8 cellular contexts compared by ENCODE assay signal in genomic region chr3:107523361-107524213, GRCh38. TPM values are rescaled to one million over a fixed set of nuclear protein-coding genes. Genes with fewer than 3 reads are reported as not detected.
DNase-seq lines count a peak whose midpoint lies in the region; ATAC-seq and TF ChIP-seq lines count a peak whose summit lies in the region.

No MANE protein-coding gene starts in this region.

- peaks cover 11% of the 10 kb centered on the region for H3K4me1 Mint-ChIP-seq in type B pancreatic cell (ENCODE audit: unreplicated experiment)

- H3K27me3 Mint-ChIP-seq in type B pancreatic cell, result no peaks in the 10 kb centered on the region

- H3K4me3 Mint-ChIP-seq in type B pancreatic cell, result peak overlapping the region; percentile 97

- H3K4me1 ChIP-seq in neuron (ENCODE audit: insufficient read depth, low read length), result peaks cover 15% of the 10 kb centered on the region

- TF ChIP-seq CTCF in type B pancreatic cell (conservative IDR thresholded peaks at IDR 0.05), result no peak

- H3K9me3 Mint-ChIP-seq in type B pancreatic cell, result no peaks in the 10 kb centered on the region

- H3K27me3 ChIP-seq in neuron (ENCODE audit: insufficient read depth, low read length), result no peaks in the 10 kb centered on the region

- H3K36me3 Mint-ChIP-seq in type B pancreatic cell, result peaks cover 4% of the 10 kb centered on the region

- ATAC-seq in GM19463 (IDR thresholded peaks at IDR 0.05; ENCODE audit: unreplicated experiment) (peak; percentile 29), HG03565 (IDR thresholded peaks at IDR 0.05; ENCODE audit: unreplicated experiment) (peak; percentile 10)

- peak; percentile 63 for DNase-seq in COR-L47 (lab: John Stamatoyannopoulos, UW)
- peak; percentile 6 for DNase-seq in SHP77 treated with DMSO at 0.1 percent for 48 hours (lab: John Stamatoyannopoulos, UW)
- DNase-seq in activated naive CD4-positive, alpha-beta T cell treated with Interleukin-2 at 50 U/mL for 16 hours, result peak; percentile 60
- peak; percentile 58 for DNase-seq in germinal center (ENCODE audit: low spot score)
- peak; percentile 75 for DNase-seq in type B pancreatic cell (ENCODE audit: extremely low spot score, unreplicated experiment)

- H3K27ac Mint-ChIP-seq in type B pancreatic cell, result peak overlapping the region; percentile 95

- H3K36me3 ChIP-seq in neuron (ENCODE audit: insufficient read depth, low read length), result no peaks in the 10 kb centered on the region

- H3K9me3 ChIP-seq in neuron (ENCODE audit: low read length), result no peaks in the 10 kb centered on the region

- peak overlapping the region; percentile 89 for H2AFZ ChIP-seq in neuron (ENCODE audit: low read depth, low read length)

- peak overlapping the region; percentile 95 for H3K4me3 ChIP-seq in neuron (ENCODE audit: low read length)

RNA-seq across cellular contexts. Expression of gene BBX, which starts 0.8 kb away (rescaled TPM):
- 41.2 and 52.8 TPM in 2 replicates for total RNA-seq in type B pancreatic cell (ENCODE audit: low replicate concordance)

Comparison
In these comparisons a context has a peak if more than half of its experiments do, and no peak if none do; other contexts are left out.
1. Peak in every context shown above with its lines: DNase-seq, ATAC-seq and H3K4me3 ChIP-seq.
2. DNase-seq: peak in every context shown above with its lines; median percentile 75 in type B pancreatic cell; 63 in COR-L47; 60 in activated naive CD4-positive, alpha-beta T cell treated with Interleukin-2 at 50 U/mL for 16 hours; 58 in germinal center; 6 in SHP77 treated with DMSO at 0.1 percent for 48 hours.